ENCODE assay signal across 21 cellular contexts in genomic region chr11:8693555-8693954, GRCh38. TPM values are rescaled to one million over a fixed set of nuclear protein-coding genes. Genes with fewer than 3 reads are reported as not detected.
A peak's percentile ranks its signal among the peaks of the same experiment; 100 is the strongest.
DNase-seq lines count a peak whose midpoint lies in the region; ATAC-seq and TF ChIP-seq lines count a peak whose summit lies in the region.
"Had no signal": no experiment of that assay in that cellular context is flagged by ENCODE, and none has a peak within 500 bp of the region (broad histone marks: within the 10 kb centered on the region; RNA-seq: fewer than 3 reads in every experiment).

No MANE protein-coding gene starts in this region.

- ATAC-seq in HG03280 (IDR thresholded peaks at IDR 0.05; ENCODE audit: unreplicated experiment) = no peak
- no peak for ATAC-seq in aorta (ENCODE audit: low FRiP score)
- ATAC-seq: psoas muscle, T-cell had no signal

- H3K27me3 Mint-ChIP-seq in HFFc6 (ENCODE audit: insufficient read depth) (peaks cover 21% of the 10 kb centered on the region), neural crest cell (ENCODE audit: low read depth) (peaks cover 6% of the 10 kb centered on the region)
- H3K27me3 Mint-ChIP-seq: activated naive CD4-positive, alpha-beta T cell treated with anti-CD3 and anti-CD28 coated beads, Interleukin-2, amount 10 ng/mL, durations not matched to agents 7 days and 5 days; T-cell had no signal

- H3K4me2 ChIP-seq in BLaER1 (peak overlapping the region; percentile 88), mesendoderm (ENCODE audit: low read length) (no peak overlapping the region)

- H3K27ac Mint-ChIP-seq in HFFc6 (peak overlapping the region; percentile 11), neural crest cell (ENCODE audit: unreplicated experiment) (no peak overlapping the region)
- H3K27ac Mint-ChIP-seq: activated naive CD4-positive, alpha-beta T cell treated with anti-CD3 and anti-CD28 coated beads, Interleukin-2, amount 10 ng/mL, durations not matched to agents 7 days and 5 days; T-cell had no signal

- H3K79me1 ChIP-seq in mesendoderm (ENCODE audit: low read length) = peaks cover 3% of the 10 kb centered on the region

- no peak overlapping the region for H4K5ac ChIP-seq in mesendoderm (ENCODE audit: low read length)

- no peaks in the 10 kb centered on the region for H3K79me2 ChIP-seq in mesendoderm (ENCODE audit: control insufficient read depth, insufficient read depth, low read length)

- H3K27ac ChIP-seq in BLaER1 = peak overlapping the region; percentile 69
- no peak overlapping the region for H3K27ac ChIP-seq in coronary artery
- no peak overlapping the region for H3K27ac ChIP-seq in mesendoderm (ENCODE audit: low read depth, low read length)
- H3K27ac ChIP-seq in aorta (ENCODE audit: low read depth in 1 of 2, low read length in 2 of 2) = no peak overlapping the region
- H3K27ac ChIP-seq: colonic mucosa, psoas muscle had no signal

- no peak for TF ChIP-seq CTCF in HFFc6 (IDR thresholded peaks at IDR 0.05)
- TF ChIP-seq CTCF in coronary artery (IDR thresholded peaks at IDR 0.05) = no peak
- TF ChIP-seq CTCF in neural crest cell (conservative IDR thresholded peaks at IDR 0.05) = no peak

- WGBS in mesendoderm (ENCODE audit: extremely low coverage, insufficient coverage, low lambda C conversion rate) = no CpG with 5 or more reads among the region's 7 CpGs
- 84 to 86% methylated on average over 7 of the region's 7 CpGs for WGBS in aorta, 2 donors

- no peaks in the 10 kb centered on the region; the same call in 1 of the 2 replicates for H3K9me3 Mint-ChIP-seq in HFFc6
- no peaks in the 10 kb centered on the region for H3K9me3 Mint-ChIP-seq in neural crest cell
- H3K9me3 Mint-ChIP-seq: activated naive CD4-positive, alpha-beta T cell treated with anti-CD3 and anti-CD28 coated beads, Interleukin-2, amount 10 ng/mL, durations not matched to agents 7 days and 5 days; T-cell had no signal

- H3K4me1 ChIP-seq in BLaER1 (peaks cover 48% of the 10 kb centered on the region), mesendoderm (ENCODE audit: control insufficient read depth, low read depth, low read length) (no peaks in the 10 kb centered on the region), aorta (ENCODE audit: control insufficient read depth in 1 of 2, insufficient read depth in 2 of 2, low read length in 2 of 2) (no peaks in the 10 kb centered on the region)
- H3K4me1 ChIP-seq: colonic mucosa had no signal

- H2BK5ac ChIP-seq in mesendoderm (ENCODE audit: low read length) = no peak overlapping the region

- H3K4ac ChIP-seq in mesendoderm (ENCODE audit: low read depth, low read length) = no peak overlapping the region

- H3K4me1 Mint-ChIP-seq in HFFc6 (ENCODE audit: low read depth) = peaks cover 27% of the 10 kb centered on the region
- peaks cover 31% of the 10 kb centered on the region for H3K4me1 Mint-ChIP-seq in neural crest cell

- H3K9me3 ChIP-seq in BLaER1 (no peaks in the 10 kb centered on the region), aorta (ENCODE audit: control insufficient read depth, low read length) (no peaks in the 10 kb centered on the region)
- H3K9me3 ChIP-seq: colonic mucosa, psoas muscle, tibial nerve had no signal

- no peak overlapping the region for H2BK15ac ChIP-seq in mesendoderm (replicated peaks; ENCODE audit: low read depth)

- H3K23ac ChIP-seq in mesendoderm (ENCODE audit: low read length) = no peak overlapping the region

- H3K18ac ChIP-seq in mesendoderm (ENCODE audit: low read length) = no peak overlapping the region

- H3K4me3 ChIP-seq in BLaER1 = no peak overlapping the region; the same call in 1 of the 2 replicates
- H3K4me3 ChIP-seq in coronary artery = no peak overlapping the region
- H3K4me3 ChIP-seq in mesendoderm (ENCODE audit: low read length) = no peak overlapping the region
- H3K4me3 ChIP-seq in aorta (ENCODE audit: low read length in 2 of 2) = no peak overlapping the region
- H3K4me3 ChIP-seq: colonic mucosa, psoas muscle, tibial nerve had no signal

- H3K36me3 ChIP-seq in BLaER1 (peaks cover 42% of the 10 kb centered on the region), mesendoderm (ENCODE audit: control insufficient read depth, insufficient read depth, low read length) (peaks cover 2% of the 10 kb centered on the region), aorta (ENCODE audit: control insufficient read depth in 1 of 2, insufficient read depth in 2 of 2, low read length in 1 of 2) (peaks cover 3 to 7% of the 10 kb centered on the region in 2 donors)

- intact Hi-C loops in aorta (cut with DNase I) = no loop called here

- no peaks in the 10 kb centered on the region for H3K27me3 ChIP-seq in BLaER1
- H3K27me3 ChIP-seq in mesendoderm (ENCODE audit: insufficient read depth, low read length, poor library complexity) = no peaks in the 10 kb centered on the region
- H3K27me3 ChIP-seq in aorta (ENCODE audit: control insufficient read depth in 1 of 2, insufficient read depth in 2 of 2, low read length in 1 of 2) = no peaks in the 10 kb centered on the region
- H3K27me3 ChIP-seq: colonic mucosa, tibial nerve had no signal

- no peak overlapping the region for H4K8ac ChIP-seq in mesendoderm (ENCODE audit: low read depth, low read length)

- H4K20me1 ChIP-seq in BLaER1 = no peaks in the 10 kb centered on the region

- H2AK5ac ChIP-seq in mesendoderm (ENCODE audit: low read length) = no peak overlapping the region

- no peak overlapping the region for H2BK120ac ChIP-seq in mesendoderm (ENCODE audit: low read depth, low read length)

- DNase-seq in HFFc6 (no peak), coronary artery (ENCODE audit: low spot score) (peak; percentile 66), neural crest cell (ENCODE audit: low read depth, low spot score) (no peak), mesendoderm (no peak), GM19238 (ENCODE audit: insufficient read length, low spot score) (no peak), aorta (no peak)
- DNase-seq: activated CD4-positive, alpha-beta T cell treated with anti-CD3 and anti-CD28 coated beads, Interleukin-2, amount 50 U/mL, for 1 hour; activated naive CD4-positive, alpha-beta T cell treated with anti-CD3 and anti-CD28 coated beads, Interleukin-2, amount 10 ng/mL, durations not matched to agents 7 days and 5 days; colonic mucosa; DND-41; KBM-7; NCI-H1092; NCI-H2081 treated with DMSO at 0.1 percent for 48 hours; NCI-H510A; psoas muscle; SHP77 treated with DMSO at 0.1 percent for 48 hours; stimulated activated CD4-positive, alpha-beta T cell treated with anti-CD3 and anti-CD28 coated beads, Interleukin-12 subunit alpha, Interleukin-12 subunit beta, amount 100 ng/mL, for 4 hours; T-cell had no signal

- no peak overlapping the region; the same call in 1 of the 2 replicates for H3K4me3 Mint-ChIP-seq in HFFc6
- peak overlapping the region; percentile 31 for H3K4me3 Mint-ChIP-seq in neural crest cell
- H3K4me3 Mint-ChIP-seq: activated naive CD4-positive, alpha-beta T cell treated with anti-CD3 and anti-CD28 coated beads, Interleukin-2, amount 10 ng/mL, durations not matched to agents 7 days and 5 days; T-cell had no signal

- H3K9ac ChIP-seq in BLaER1 (peak overlapping the region; percentile 53), mesendoderm (ENCODE audit: low read length) (no peak overlapping the region)

- peaks cover 86% of the 10 kb centered on the region for H3K36me3 Mint-ChIP-seq in HFFc6 (ENCODE audit: low read depth)
- peaks cover 40% of the 10 kb centered on the region for H3K36me3 Mint-ChIP-seq in neural crest cell (ENCODE audit: low read depth)

- H3K56ac ChIP-seq in mesendoderm (ENCODE audit: low read length) = no peak overlapping the region

RNA-seq across cellular contexts. Expression of gene RPL27A, which starts 11.0 kb away (rescaled TPM):
- total RNA-seq in HFFc6 (2021; fragmentation: NEBNext Ultra II Directional; extraction: Animal tissue kit (Norgen Biotek cat#: 25700)) = 1,000 to 10,000 TPM in 4 of 6 experiments, 100 to 1,000 TPM in 2; 973 to 1,209 (median 1,069) TPM
- total RNA-seq in neural crest cell (711 and 720 TPM in 2 replicates), aorta (100 to 1,000 TPM; 623 to 776 TPM)
- 2,670 TPM for polyA plus RNA-seq in mesendoderm (2013, experiment 1 of 2)
- 2,699 TPM for polyA plus RNA-seq in mesendoderm (2013, experiment 2 of 2)
- polyA plus RNA-seq in aorta = 1,000 to 10,000 TPM; 2,339 to 4,548 TPM

RNA-seq across cellular contexts. Expression of gene TRIM66, which starts 11.1 kb away (rescaled TPM):
- 1 to 10 TPM; 4.5 to 6.9 (median 5.6) TPM for total RNA-seq in HFFc6 (2021; fragmentation: NEBNext Ultra II Directional; extraction: Animal tissue kit (Norgen Biotek cat#: 25700))
- 6.5 and 10.2 TPM in 2 replicates for total RNA-seq in neural crest cell
- polyA plus RNA-seq in mesendoderm (2013, experiment 1 of 2) = 0.79 TPM
- polyA plus RNA-seq in mesendoderm (2013, experiment 2 of 2) = 0.87 TPM
- 10 to 100 TPM in 1 of 2 donors, 1 to 10 TPM in 1; 9.4 to 18.7 TPM for total RNA-seq in aorta
- 1 to 10 TPM; 3.4 to 8.4 TPM for polyA plus RNA-seq in aorta
